In the genomic region with DNA sequence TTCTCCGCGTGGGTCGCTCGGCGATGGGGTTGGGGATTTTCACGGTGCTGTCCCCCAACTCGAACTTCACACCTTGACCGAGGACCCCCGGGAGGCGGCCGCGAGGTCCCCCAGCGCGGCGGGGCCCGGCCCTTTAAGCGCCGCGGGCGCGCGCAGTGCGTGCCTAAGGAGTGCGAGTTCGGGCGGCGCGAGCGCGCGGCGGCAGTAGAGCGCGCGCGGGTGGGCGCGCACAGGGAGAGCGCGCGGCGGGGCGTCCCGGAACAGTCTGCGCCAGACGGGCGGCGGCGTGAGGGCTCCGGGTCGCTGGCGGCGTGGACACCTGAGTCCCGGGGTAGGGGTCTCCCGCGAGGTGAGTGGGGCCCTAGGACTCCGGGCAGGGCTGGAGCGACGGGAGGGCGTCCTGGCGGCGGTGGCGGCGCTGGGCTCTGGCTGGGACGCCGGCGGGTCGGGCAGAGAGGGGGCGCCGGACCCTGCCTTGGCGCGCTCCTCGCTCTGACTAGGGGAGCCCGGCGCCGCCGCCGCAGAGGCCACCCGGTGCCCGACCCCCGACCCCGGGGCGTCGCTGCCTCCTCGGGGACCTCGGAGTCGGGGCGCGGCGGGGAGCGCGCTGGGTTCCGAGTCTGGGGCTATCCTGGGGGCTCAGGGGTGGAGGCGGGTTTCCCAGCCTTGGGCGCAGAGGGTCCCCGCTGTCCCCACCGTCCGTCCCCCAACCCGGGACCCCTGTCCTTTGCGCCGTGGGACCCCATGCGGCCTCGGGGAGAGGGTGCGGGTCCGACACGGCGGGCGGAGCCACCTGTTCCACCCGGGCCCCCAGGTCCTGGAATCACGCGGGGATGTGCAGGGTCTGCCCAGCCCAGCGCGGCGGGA, we compare ENCODE assay signal across 8 cellular contexts. TPM values are rescaled to one million over a fixed set of nuclear protein-coding genes. Genes with fewer than 3 reads are reported as not detected.
DNase-seq lines count a peak whose midpoint lies in the region; ATAC-seq and TF ChIP-seq lines count a peak whose summit lies in the region.

A gene with protein sequence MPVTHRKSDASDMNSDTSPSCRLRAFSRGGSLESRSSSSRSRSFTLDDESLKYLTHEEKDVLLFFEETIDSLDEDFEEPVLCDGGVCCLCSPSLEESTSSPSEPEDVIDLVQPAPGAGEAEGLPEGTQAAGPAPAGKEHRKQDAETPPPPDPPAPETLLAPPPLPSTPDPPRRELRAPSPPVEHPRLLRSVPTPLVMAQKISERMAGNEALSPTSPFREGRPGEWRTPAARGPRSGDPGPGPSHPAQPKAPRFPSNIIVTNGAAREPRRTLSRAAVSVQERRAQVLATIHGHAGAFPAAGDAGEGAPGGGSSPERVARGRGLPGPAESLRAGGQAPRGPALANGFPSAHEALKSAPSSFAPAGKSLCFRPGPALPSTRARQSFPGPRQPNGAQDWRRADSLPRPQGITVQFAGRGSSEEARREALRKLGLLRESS (plus strand): TSS at position 235 of the 867 bp plus-strand sequence. CDS start 28,722 bp downstream, outside the sequence.

- H3K27me3 Mint-ChIP-seq in activated T-cell treated with anti-CD3 and anti-CD28 coated beads, Interleukin-2, amount 50 U/mL, for 4 hours (ENCODE audit: low read depth): peaks cover 50% of the 10 kb centered on the region

- H3K36me3 Mint-ChIP-seq in activated T-cell treated with anti-CD3 and anti-CD28 coated beads, Interleukin-2, amount 50 U/mL, for 4 hours (ENCODE audit: insufficient read depth): peaks cover 1% of the 10 kb centered on the region

- H3K4me3 ChIP-seq in fibroblast of villous mesenchyme (ENCODE audit: low read depth, low read length) (peak within 1 kb of the TSS; percentile 84), neutrophil (ENCODE audit: low read depth in 1 of 2, low read length in 1 of 2) (peak within 1 kb of the TSS; percentile 47 to 58)

- peak; percentile 96 for ATAC-seq in Right ventricle myocardium inferior
- ATAC-seq in activated T-cell treated with anti-CD3 and anti-CD28 coated beads, Interleukin-2, amount 50 U/mL, for 4 hours: peak; percentile 72 to 93

- no peaks in the 10 kb centered on the region for H3K9me3 Mint-ChIP-seq in activated T-cell treated with anti-CD3 and anti-CD28 coated beads, Interleukin-2, amount 50 U/mL, for 4 hours

- H3K27me3 ChIP-seq in neutrophil: peaks cover 31% of the 10 kb centered on the region

- peak within 1 kb of the TSS; percentile 71 for H3K4me3 Mint-ChIP-seq in activated T-cell treated with anti-CD3 and anti-CD28 coated beads, Interleukin-2, amount 50 U/mL, for 4 hours

- H3K4me1 Mint-ChIP-seq in activated T-cell treated with anti-CD3 and anti-CD28 coated beads, Interleukin-2, amount 50 U/mL, for 4 hours (ENCODE audit: low read depth): peaks cover 12% of the 10 kb centered on the region

- peak; percentile 86 for DNase-seq in Right ventricle myocardium inferior (ENCODE audit: missing footprints)
- no peak for DNase-seq in cardiac septum (ENCODE audit: low spot score)
- peak; percentile 64 for DNase-seq in NCI-H226
- DNase-seq in activated T-cell treated with anti-CD3 and anti-CD28 coated beads, Interleukin-2, amount 50 U/mL, for 4 hours: no peak
- DNase-seq in fibroblast of villous mesenchyme (ENCODE audit: low read depth): peak; percentile 60
- no peak for DNase-seq in hippocampal formation (lab: John Stamatoyannopoulos, UW)
- DNase-seq in middle frontal gyrus (ENCODE audit: extremely low spot score, low spot score): no peak

- peaks cover 12 to 21% of the 10 kb centered on the region in 2 experiments for H3K4me1 ChIP-seq in neutrophil (ENCODE audit: control insufficient read depth in 1 of 2, insufficient read depth in 1 of 2, low read depth in 1 of 2, low read length in 1 of 2)

- no peak within 1 kb of the TSS for H3K27ac ChIP-seq in neutrophil

- intact Hi-C loops in Right ventricle myocardium inferior (cut with DNase I): no loop called here
- intact Hi-C loops in cardiac septum (cut with DNase I): no loop called here

- TF ChIP-seq CTCF in fibroblast of villous mesenchyme (IDR thresholded peaks at IDR 0.05; ENCODE audit: insufficient read depth, low read depth, low read length): no peak
- TF ChIP-seq CTCF in neutrophil (IDR thresholded peaks at IDR 0.05): no peak

- H3K36me3 ChIP-seq in neutrophil: no peaks in the 10 kb centered on the region

- no peaks in the 10 kb centered on the region for H3K9me3 ChIP-seq in neutrophil

RNA-seq across cellular contexts. Expression of the gene that starts here (rescaled TPM):
- total RNA-seq in Right ventricle myocardium inferior (1.2 TPM), cardiac septum (1.3 TPM), fibroblast of villous mesenchyme (1.9 and 3.9 TPM in 2 replicates)
- total RNA-seq in activated T-cell treated with anti-CD3 and anti-CD28 coated beads, Interleukin-2, amount 50 U/mL, for 4 hours: 1 to 10 TPM in 2 of 3 donors, under 1 TPM in 1; 0.76 to 3.5 (median 1.9) TPM

Comparison
In these comparisons a context has a peak if more than half of its experiments do, and no peak if none do; other contexts are left out.
1. DNase-seq: peak in Right ventricle myocardium inferior (single experiment), NCI-H226 (single experiment) and fibroblast of villous mesenchyme (single experiment); none in cardiac septum (single experiment), activated T-cell treated with anti-CD3 and anti-CD28 coated beads, Interleukin-2, amount 50 U/mL, for 4 hours (single experiment), hippocampal formation (0 of 2) and middle frontal gyrus (single experiment).